Comparison of ENCODE assay signal across 22 cellular contexts in genomic region chr1:43619996-43620920, GRCh38. TPM values are rescaled to one million over a fixed set of nuclear protein-coding genes. Genes with fewer than 3 reads are reported as not detected.
A peak's percentile ranks its signal among the peaks of the same experiment; 100 is the strongest.
DNase-seq lines count a peak whose midpoint lies in the region; ATAC-seq, FAIRE-seq and TF ChIP-seq lines count a peak whose summit lies in the region.
"Had no signal": no experiment of that assay in that cellular context is flagged by ENCODE, and none has a peak within 500 bp of the region (broad histone marks: within the 10 kb centered on the region; RNA-seq: fewer than 3 reads in every experiment).

No MANE protein-coding gene starts in this region.

- no peaks in the 10 kb centered on the region for H3K4me1 Mint-ChIP-seq in neural crest cell

- ATAC-seq in GM21619 (IDR thresholded peaks at IDR 0.05; ENCODE audit: unreplicated experiment), result no peak
- ATAC-seq: A549; CD8-positive, alpha-beta T cell had no signal

- peak overlapping the region; percentile 27 for H3K27ac Mint-ChIP-seq in neural crest cell (ENCODE audit: unreplicated experiment)
- H3K27ac Mint-ChIP-seq: CD8-positive, alpha-beta T cell had no signal

- FAIRE-seq in bronchial epithelial cell (lab: Jason Lieb, UNC) (peak; percentile 32), urothelium cell line (lab: Jason Lieb, UNC) (peak; percentile 46)
- FAIRE-seq: A549, G401.6 had no signal

- H3K9me3 Mint-ChIP-seq in neural crest cell, result no peaks in the 10 kb centered on the region
- H3K9me3 Mint-ChIP-seq: CD8-positive, alpha-beta T cell had no signal

- peaks cover 3% of the 10 kb centered on the region for H3K36me3 Mint-ChIP-seq in neural crest cell (ENCODE audit: low read depth)
- H3K36me3 Mint-ChIP-seq: CD8-positive, alpha-beta T cell had no signal

- no peak overlapping the region for H3K4me3 Mint-ChIP-seq in neural crest cell
- H3K4me3 Mint-ChIP-seq: CD8-positive, alpha-beta T cell had no signal

- H3K36me3 ChIP-seq in H7 (replicated peaks; ENCODE audit: control insufficient read depth, insufficient read depth, low read length) (peaks cover 42% of the 10 kb centered on the region), bronchial epithelial cell (ENCODE audit: control insufficient read depth, insufficient read depth, low read length) (peaks cover 64% of the 10 kb centered on the region)

- H3K27me3 ChIP-seq in H7 (ENCODE audit: control insufficient read depth, insufficient read depth, low read length) (no peaks in the 10 kb centered on the region), bronchial epithelial cell (ENCODE audit: control insufficient read depth, insufficient read depth, low read length) (no peaks in the 10 kb centered on the region)

- TF ChIP-seq CTCF in bronchial epithelial cell (IDR thresholded peaks at IDR 0.05; ENCODE audit: insufficient read depth, low read length, severe bottlenecking), result no peak
- no peak for TF ChIP-seq CTCF in neural crest cell (conservative IDR thresholded peaks at IDR 0.05)

- H3K4me3 ChIP-seq in H7 (ENCODE audit: insufficient read depth, low read depth, low read length) (no peak overlapping the region), bronchial epithelial cell (ENCODE audit: low read depth, low read length) (no peak overlapping the region)
- H3K4me3 ChIP-seq: A549 had no signal

- DNase-seq in H7, result peak; percentile 38
- DNase-seq in bronchial epithelial cell (ENCODE audit: low read depth), result no peak
- DNase-seq in neural crest cell (ENCODE audit: low read depth, low spot score), result no peak
- no peak for DNase-seq in urothelium cell line (ENCODE audit: low spot score)
- no peak for DNase-seq in UCSD-AML1 (lab: John Stamatoyannopoulos, UW; ENCODE audit: unreplicated experiment)
- no peak for DNase-seq in AML-193 (lab: John Stamatoyannopoulos, UW)
- DNase-seq: C1 segment of cervical spinal cord; Caco-2; CD8-positive, alpha-beta T cell; GOT3; HCEC 1CT; IMR-90; MM.1S; NCI-H1694; NCI-H2029 treated with DMSO at 0.1 percent for 48 hours; NCI-H2227 treated with DMSO at 0.1 percent for 48 hours; NCI-H526 treated with DMSO at 0.1 percent for 48 hours; RPMI8226; SHP77 treated with DMSO at 0.1 percent for 48 hours had no signal

- no peaks in the 10 kb centered on the region for H3K27me3 Mint-ChIP-seq in neural crest cell (ENCODE audit: low read depth)

RNA-seq across cellular contexts. Expression of gene KDM4A, which starts 29.7 kb away (rescaled TPM):
- 34.7 and 41.8 TPM in 2 replicates for total RNA-seq in H7 (2014; rRNA removed; shearing (Covaris generic))
- total RNA-seq in bronchial epithelial cell (34.5 and 37.4 TPM in 2 replicates), neural crest cell (69.4 and 70.4 TPM in 2 replicates)
